Comparison of ENCODE assay signal across 1 cellular context in genomic region chr21:16116067-16116466, GRCh38.
TF ChIP-seq lines count a peak whose summit lies in the region.

No MANE protein-coding gene starts in this region.

TF ChIP-seq in SK-N-SH treated with all-trans-retinoic acid at 6 μM for 48 hours, 23 proteins besides CTCF, POLR2A, EP300 and RAD21 (continued from another document):
- no peak for TF ChIP-seq POU6F1 (CRISPR knock-in tag; IDR thresholded peaks at IDR 0.05; ENCODE audit: borderline replicate concordance, low read depth)
- no peak for TF ChIP-seq CSRNP3 (CRISPR knock-in tag; IDR thresholded peaks at IDR 0.05)
